21 cellular contexts compared by ENCODE assay signal in genomic region chr20:20303320-20303719, GRCh38.
"Had no signal": no experiment of that assay in that cellular context is flagged by ENCODE, and none has a peak within 500 bp of the region (broad histone marks: within the 10 kb centered on the region; RNA-seq: fewer than 3 reads in every experiment).

No MANE protein-coding gene starts in this region.

- H3K27ac Mint-ChIP-seq: activated B cell treated with CpG ODN at 0.5 μM for 24 hours; activated naive CD4-positive, alpha-beta T cell treated with anti-CD3 and anti-CD28 coated beads, Interleukin-2, amount 50 U/mL, for 72 hours; activated T-cell treated with anti-CD3 and anti-CD28 coated beads, Interleukin-2, amount 50 U/mL, for 72 hours; naive thymus-derived CD4-positive, alpha-beta T cell; stimulated activated memory B cell treated with anti-CD40 and anti-IgM and Interleukin-4, amounts not matched to agents 10 μg/mL and 1 μg/mL and 100 μg/mL, for 72 hours; stimulated activated naive CD8-positive, alpha-beta T cell treated with anti-CD3 and anti-CD28 coated beads, Interleukin-15, amount 100 ng/mL, for 72 hours; type B pancreatic cell had no signal

- H3K27me3 ChIP-seq: hepatocyte, pancreas, uterus had no signal

- H3K9me3 Mint-ChIP-seq: activated B cell treated with CpG ODN at 0.5 μM for 24 hours; activated naive CD4-positive, alpha-beta T cell treated with anti-CD3 and anti-CD28 coated beads, Interleukin-2, amount 50 U/mL, for 72 hours; activated T-cell treated with anti-CD3 and anti-CD28 coated beads, Interleukin-2, amount 50 U/mL, for 72 hours; stimulated activated memory B cell treated with anti-CD40 and anti-IgM and Interleukin-4, amounts not matched to agents 10 μg/mL and 1 μg/mL and 100 μg/mL, for 72 hours; stimulated activated naive CD8-positive, alpha-beta T cell treated with anti-CD3 and anti-CD28 coated beads, Interleukin-15, amount 100 ng/mL, for 72 hours; type B pancreatic cell had no signal

- H3K27ac ChIP-seq: hepatocyte, pancreas, psoas muscle, uterus had no signal

- H3K36me3 Mint-ChIP-seq: activated naive CD4-positive, alpha-beta T cell treated with anti-CD3 and anti-CD28 coated beads, Interleukin-2, amount 50 U/mL, for 72 hours; naive thymus-derived CD4-positive, alpha-beta T cell; stimulated activated memory B cell treated with anti-CD40 and anti-IgM and Interleukin-4, amounts not matched to agents 10 μg/mL and 1 μg/mL and 100 μg/mL, for 72 hours; type B pancreatic cell had no signal

- H3K27me3 Mint-ChIP-seq: stimulated activated memory B cell treated with anti-CD40 and anti-IgM and Interleukin-4, amounts not matched to agents 10 μg/mL and 1 μg/mL and 100 μg/mL, for 72 hours; stimulated activated naive CD8-positive, alpha-beta T cell treated with anti-CD3 and anti-CD28 coated beads, Interleukin-15, amount 100 ng/mL, for 72 hours had no signal

- H3K36me3 ChIP-seq: pancreas, uterus had no signal

- H3K4me1 Mint-ChIP-seq: naive thymus-derived CD4-positive, alpha-beta T cell; stimulated activated memory B cell treated with anti-CD40 and anti-IgM and Interleukin-4, amounts not matched to agents 10 μg/mL and 1 μg/mL and 100 μg/mL, for 72 hours; stimulated activated naive CD8-positive, alpha-beta T cell treated with anti-CD3 and anti-CD28 coated beads, Interleukin-15, amount 100 ng/mL, for 72 hours had no signal

- H3K4me3 Mint-ChIP-seq: activated B cell treated with CpG ODN at 0.5 μM for 24 hours; activated T-cell treated with anti-CD3 and anti-CD28 coated beads, Interleukin-2, amount 50 U/mL, for 72 hours; naive thymus-derived CD4-positive, alpha-beta T cell; stimulated activated memory B cell treated with anti-CD40 and anti-IgM and Interleukin-4, amounts not matched to agents 10 μg/mL and 1 μg/mL and 100 μg/mL, for 72 hours; stimulated activated naive CD8-positive, alpha-beta T cell treated with anti-CD3 and anti-CD28 coated beads, Interleukin-15, amount 100 ng/mL, for 72 hours; type B pancreatic cell had no signal

- DNase-seq: activated B cell treated with CpG ODN at 0.5 μM for 24 hours; activated CD4-positive, alpha-beta T cell treated with anti-CD3 and anti-CD28 coated beads, Interleukin-2, amount 50 U/mL, for 4 hours; activated naive CD4-positive, alpha-beta T cell; activated T-cell treated with anti-CD3 and anti-CD28 coated beads for 4 hours; activated T-cell treated with anti-CD3 and anti-CD28 coated beads, Interleukin-2, amount 50 U/mL, for 72 hours; effector CD8-positive, alpha-beta T cell; islet precursor cell; midbrain; naive thymus-derived CD4-positive, alpha-beta T cell; stimulated activated CD4-positive, alpha-beta T cell treated with anti-CD3 and anti-CD28 coated beads, Interleukin-1b, Interleukin-23, amount 100 ng/mL, for 48 hours; stimulated activated CD4-positive, alpha-beta T cell treated with anti-CD3 and anti-CD28 coated beads, Interleukin-4, amount 100 ng/mL, for 4 hours; stimulated activated CD8-positive, alpha-beta memory T cell treated with anti-CD3 and anti-CD28 coated beads, Interleukin-4, amount 100 ng/mL, for 48 hours; stimulated activated naive CD8-positive, alpha-beta T cell treated with anti-CD3 and anti-CD28 coated beads, Interleukin-15, amount 100 ng/mL, for 72 hours; uterus had no signal

- H3K9me3 ChIP-seq: pancreas, psoas muscle, uterus had no signal

- H3K4me1 ChIP-seq: pancreas, psoas muscle, uterus had no signal

- H3K4me2 ChIP-seq: hepatocyte, smooth muscle cell had no signal

- ATAC-seq: activated naive CD4-positive, alpha-beta T cell treated with anti-CD3 and anti-CD28 coated beads, Interleukin-2, amount 50 U/mL, for 72 hours; activated T-cell treated with anti-CD3 and anti-CD28 coated beads, Interleukin-2, amount 50 U/mL, for 72 hours; stimulated activated naive CD8-positive, alpha-beta T cell treated with anti-CD3 and anti-CD28 coated beads, Interleukin-15, amount 100 ng/mL, for 72 hours had no signal

- H3K4me3 ChIP-seq: hepatocyte, pancreas, psoas muscle, smooth muscle cell, uterus had no signal
